ENCODE assay signal across 19 cellular contexts in the genomic region with DNA sequence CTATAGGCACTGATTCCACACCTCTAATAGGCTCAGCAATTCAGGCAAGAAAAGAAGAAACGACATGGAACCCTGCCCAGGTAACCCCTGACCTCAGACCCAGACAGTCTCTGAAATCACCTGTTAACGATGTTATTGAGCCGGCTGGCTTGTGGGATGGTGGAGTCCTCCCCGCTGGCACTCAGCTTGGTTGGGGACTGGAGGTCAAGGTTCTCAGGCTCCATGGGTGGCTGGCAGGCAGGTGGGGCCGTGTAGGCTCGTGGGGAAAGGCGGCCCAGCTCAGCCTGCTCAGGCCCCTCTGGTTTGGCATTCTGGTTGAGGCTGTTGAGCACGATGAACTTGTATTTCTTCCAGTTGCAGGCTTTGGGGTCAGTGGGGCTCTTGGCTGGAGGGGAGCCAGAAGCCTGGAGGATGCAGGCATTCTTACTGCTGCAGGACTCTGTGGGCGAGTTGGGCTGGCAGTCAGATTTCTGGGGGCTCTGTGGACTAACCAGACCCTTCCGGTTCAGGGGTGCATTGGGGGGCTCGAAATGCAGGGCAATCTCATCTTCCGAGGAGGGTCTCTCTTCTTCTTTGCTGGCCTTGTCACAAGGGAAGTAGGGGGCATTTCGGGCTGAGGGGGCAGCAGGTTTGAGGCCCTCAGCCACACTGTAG. TPM values are rescaled to one million over a fixed set of nuclear protein-coding genes. Genes with fewer than 3 reads are reported as not detected.
DNase-seq lines count a peak whose midpoint lies in the region; ATAC-seq and TF ChIP-seq lines count a peak whose summit lies in the region.
"Had no signal": no experiment of that assay in that cellular context is flagged by ENCODE, and none has a peak within 500 bp of the region (broad histone marks: within the 10 kb centered on the region; RNA-seq: fewer than 3 reads in every experiment).

No MANE protein-coding gene starts in this region.

- no peaks in the 10 kb centered on the region for H3K4me1 Mint-ChIP-seq in HFFc6 (ENCODE audit: low read depth)
- H3K4me1 Mint-ChIP-seq in endothelial cell (ENCODE audit: unreplicated experiment) = no peaks in the 10 kb centered on the region

- TSS peak; percentile 27 for BruUV-seq in PC-3 (replicated peaks; lab: Mats Ljungman, UMichigan)

- no peaks in the 10 kb centered on the region for H4K20me1 ChIP-seq in PC-3 (ENCODE audit: low read length)

- H3K27ac Mint-ChIP-seq in HFFc6 (peak overlapping the region; percentile 13; the same call in 1 of the 2 replicates), endothelial cell (ENCODE audit: unreplicated experiment) (no peak overlapping the region)
- H3K27ac Mint-ChIP-seq: CD8-positive, alpha-beta T cell had no signal

- H3K36me3 ChIP-seq in PC-3 (ENCODE audit: low read depth, low read length) = peaks cover 58% of the 10 kb centered on the region

- H3K27ac ChIP-seq in PC-3 (ENCODE audit: low read length) = no peak overlapping the region

- H3K9me3 ChIP-seq in PC-3 (ENCODE audit: low read length) = no peaks in the 10 kb centered on the region
- H3K9me3 ChIP-seq: BLaER1 treated with 17β-estradiol and CSF1 and Interleukin-3, amounts not matched to agents 10 nM and 100 nM; MG63 had no signal

- no peak overlapping the region for H3K4me3 ChIP-seq in PC-3 (ENCODE audit: low read length)
- H3K4me3 ChIP-seq: BLaER1 treated with 17β-estradiol and CSF1 and Interleukin-3, amounts not matched to agents 10 nM and 100 nM; MG63 had no signal

- no peaks in the 10 kb centered on the region for H3F3A ChIP-seq in PC-3 (ENCODE audit: low read length, unreplicated experiment)

- intact Hi-C loops in PC-3 (cut with micrococcal nuclease) = no loop called here
- intact Hi-C loops in sciatic nerve (cut with DNase I) = loop anchor here (10.0 kb wide), 1 partner anchor 1406 kb away; no protein-coding TSS in a partner anchor

- no peak overlapping the region for H2AFZ ChIP-seq in PC-3 (ENCODE audit: low read length)

- H3K9me2 ChIP-seq in PC-3 (replicated peaks; ENCODE audit: low read length) = no peaks in the 10 kb centered on the region

- H3K9ac ChIP-seq in PC-3 (ENCODE audit: low read length) = no peak overlapping the region

- no peaks in the 10 kb centered on the region for H3K9me3 Mint-ChIP-seq in HFFc6
- H3K9me3 Mint-ChIP-seq in endothelial cell (ENCODE audit: unreplicated experiment) = no peaks in the 10 kb centered on the region
- H3K9me3 Mint-ChIP-seq: CD8-positive, alpha-beta T cell had no signal

- no peak overlapping the region for H3K4me2 ChIP-seq in PC-3 (ENCODE audit: low read length)
- H3K4me2 ChIP-seq: BLaER1 treated with 17β-estradiol and CSF1 and Interleukin-3, amounts not matched to agents 10 nM and 100 nM had no signal

- H3K4me1 ChIP-seq in PC-3 (ENCODE audit: insufficient read depth, low read length) = no peaks in the 10 kb centered on the region

- H3K36me3 Mint-ChIP-seq in HFFc6 (ENCODE audit: low read depth) (peaks cover 64% of the 10 kb centered on the region), endothelial cell (ENCODE audit: low read depth, unreplicated experiment) (peaks cover 58% of the 10 kb centered on the region)

- POLR2A ChIA-PET in PC-3 (lab: Charles Lee; ENCODE audit: unreplicated experiment) = no interaction called here

- no peak for ATAC-seq in PC-3
- ATAC-seq in sciatic nerve = peak; percentile 2
- ATAC-seq: CD8-positive, alpha-beta T cell had no signal

- H3K4me3 Mint-ChIP-seq in HFFc6 (no peak overlapping the region), endothelial cell (ENCODE audit: unreplicated experiment) (peak overlapping the region; percentile 47)
- H3K4me3 Mint-ChIP-seq: CD8-positive, alpha-beta T cell had no signal

- no peaks in the 10 kb centered on the region for H3K79me2 ChIP-seq in PC-3 (ENCODE audit: low read length)

- H3K27me3 Mint-ChIP-seq in HFFc6 (ENCODE audit: insufficient read depth) (no peaks in the 10 kb centered on the region; the same call in 1 of the 2 replicates), endothelial cell (ENCODE audit: unreplicated experiment) (peaks cover 5% of the 10 kb centered on the region)

- DNase-seq in HFFc6 (no peak), PC-3 (no peak), endothelial cell (ENCODE audit: low spot score) (no peak), sciatic nerve (ENCODE audit: low spot score) (no peak), SIG-M5 (lab: John Stamatoyannopoulos, UW) (no peak), NCI-H524 (lab: John Stamatoyannopoulos, UW) (no peak), globus pallidus (ENCODE audit: low spot score) (no peak)
- DNase-seq: CD8-positive, alpha-beta T cell; DMS53; H7; MG63; NCI-H1092; NCI-H146; NCI-H2081; NCI-H446 treated with DMSO at 0.1 percent for 48 hours had no signal

- TF ChIP-seq CTCF in HFFc6 (IDR thresholded peaks at IDR 0.05) = no peak
- TF ChIP-seq CTCF in PC-3 (conservative IDR thresholded peaks at IDR 0.05; ENCODE audit: low read depth, low read length) = no peak
- TF ChIP-seq CTCF in endothelial cell (IDR thresholded peaks at IDR 0.05; ENCODE audit: unreplicated experiment) = no peak

- H3K27me3 ChIP-seq in PC-3 (ENCODE audit: low read length) = no peaks in the 10 kb centered on the region
- H3K27me3 ChIP-seq: BLaER1 treated with 17β-estradiol and CSF1 and Interleukin-3, amounts not matched to agents 10 nM and 100 nM; MG63 had no signal

- CTCF ChIA-PET in PC-3 (lab: Charles Lee) = no interaction called here

RNA-seq across cellular contexts. Expression of a gene that starts 16.2 kb away (rescaled TPM):
- total RNA-seq in HFFc6 (2021; fragmentation: NEBNext Ultra II Directional; extraction: Animal tissue kit (Norgen Biotek cat#: 25700)) = 10 to 100 TPM; 28.0 to 36.5 (median 31.1) TPM
- 7.7 and 11.8 TPM in 2 replicates for total RNA-seq in PC-3 (2014; rRNA removed)
- total RNA-seq in endothelial cell (ENCODE audit: unreplicated experiment) = 7.6 TPM
- total RNA-seq in sciatic nerve = 188 TPM

RNA-seq across cellular contexts. Expression of a gene that starts 26.7 kb away (rescaled TPM):
- total RNA-seq in HFFc6 (2021; fragmentation: NEBNext Ultra II Directional; extraction: Animal tissue kit (Norgen Biotek cat#: 25700)) = not detected
- total RNA-seq in PC-3 (2014; rRNA removed) (not detected in 2 replicates), endothelial cell (ENCODE audit: unreplicated experiment) (not detected), sciatic nerve (not detected)
- total RNA-seq: A673; CD8-positive, alpha-beta T cell; H7; HT-29; RPMI7951 had no signal

RNA-seq across cellular contexts. Expression of a gene that starts 58.9 kb away (rescaled TPM):
- not detected for total RNA-seq in HFFc6 (2021; fragmentation: NEBNext Ultra II Directional; extraction: Animal tissue kit (Norgen Biotek cat#: 25700))
- total RNA-seq in PC-3 (2014; rRNA removed) (not detected in 2 replicates), endothelial cell (ENCODE audit: unreplicated experiment) (not detected), sciatic nerve (not detected)
- total RNA-seq: A673; CD8-positive, alpha-beta T cell; HT-29; RPMI7951 had no signal
